In genomic region chr1:50968021-50968883, GRCh38 we compare ENCODE assay signal across 1 cellular context.
TF ChIP-seq lines count a peak whose summit lies in the region.

No MANE protein-coding gene starts in this region.

TF ChIP-seq in HEK293, 187 proteins besides CTCF, POLR2A, EP300 and RAD21 (continued from another document):
- TF ChIP-seq ZSCAN18 (tag by site-specific recombination; IDR thresholded peaks at IDR 0.05) (no peak), ZNF324 (tag by site-specific recombination; IDR thresholded peaks at IDR 0.05) (peak; percentile 45), ATF2 (tag by site-specific recombination; IDR thresholded peaks at IDR 0.05; ENCODE audit: low read depth) (no peak), PBX3 (CRISPR knock-in tag; IDR thresholded peaks at IDR 0.05) (peak; percentile 74; the same call in 1 of the 2 replicates), ZNF292 (tag by site-specific recombination; IDR thresholded peaks at IDR 0.05; ENCODE audit: borderline replicate concordance, low read depth) (no peak), ZNF132 (tag by site-specific recombination; IDR thresholded peaks at IDR 0.05; ENCODE audit: borderline replicate concordance) (no peak), ZNF626 (tag by site-specific recombination; IDR thresholded peaks at IDR 0.05) (no peak), ZBTB49 (tag by site-specific recombination; IDR thresholded peaks at IDR 0.05; ENCODE audit: low read depth) (no peak), ZNF571 (tag by site-specific recombination; IDR thresholded peaks at IDR 0.05) (no peak), ZNF560 (tag by site-specific recombination; IDR thresholded peaks at IDR 0.05; ENCODE audit: borderline replicate concordance) (no peak), ZNF501 (tag by site-specific recombination; IDR thresholded peaks at IDR 0.05) (peak; percentile 97), ZNF513 (tag by site-specific recombination; IDR thresholded peaks at IDR 0.05) (no peak), ZNF24 (tag by site-specific recombination; IDR thresholded peaks at IDR 0.05) (no peak; the same call in 1 of the 2 replicates), ZNF561 (tag by site-specific recombination; IDR thresholded peaks at IDR 0.05; ENCODE audit: borderline replicate concordance) (peak; percentile 85; the same call in 1 of the 2 replicates), HOXD13 (CRISPR knock-in tag; IDR thresholded peaks at IDR 0.05; ENCODE audit: borderline replicate concordance) (no peak), AEBP2 (tag by site-specific recombination; IDR thresholded peaks at IDR 0.05; ENCODE audit: borderline replicate concordance) (no peak), ZNF211 (tag by site-specific recombination; IDR thresholded peaks at IDR 0.05; ENCODE audit: low read depth) (no peak), ZNF624 (tag by site-specific recombination; IDR thresholded peaks at IDR 0.05) (no peak), ZFP37 (tag by site-specific recombination; IDR thresholded peaks at IDR 0.05) (peak; percentile 97; the same call in 1 of the 2 replicates), ZNF19 (tag by site-specific recombination; IDR thresholded peaks at IDR 0.05; ENCODE audit: low read depth) (no peak), ZNF777 (tag by site-specific recombination; IDR thresholded peaks at IDR 0.05; ENCODE audit: borderline replicate concordance) (peak; percentile 82), ZNF639 (tag by site-specific recombination; IDR thresholded peaks at IDR 0.05) (no peak), ZNF221 (tag by site-specific recombination; IDR thresholded peaks at IDR 0.05; ENCODE audit: borderline replicate concordance) (no peak), SP3 (tag by site-specific recombination; IDR thresholded peaks at IDR 0.05) (peak; percentile 70), SP7 (tag by site-specific recombination; IDR thresholded peaks at IDR 0.05) (peak; percentile 75; the same call in 1 of the 2 replicates), ZNF549 (tag by site-specific recombination; IDR thresholded peaks at IDR 0.05) (no peak), ZNF558 (tag by site-specific recombination; IDR thresholded peaks at IDR 0.05) (no peak), REPIN1 (tag by site-specific recombination; IDR thresholded peaks at IDR 0.05; ENCODE audit: low read depth) (peak; percentile 89; the same call in 1 of the 2 replicates), ZFP41 (tag by site-specific recombination; IDR thresholded peaks at IDR 0.05; ENCODE audit: borderline replicate concordance) (no peak), TSHZ1 (tag by site-specific recombination; IDR thresholded peaks at IDR 0.05; ENCODE audit: borderline replicate concordance) (no peak), ZNF214 (tag by site-specific recombination; IDR thresholded peaks at IDR 0.05; ENCODE audit: borderline replicate concordance) (no peak), ZNF426 (tag by site-specific recombination; IDR thresholded peaks at IDR 0.05) (no peak), ZNF341 (tag by site-specific recombination; IDR thresholded peaks at IDR 0.05; ENCODE audit: low read depth) (no peak; the same call in 1 of the 2 replicates), HOXA7 (CRISPR knock-in tag; IDR thresholded peaks at IDR 0.05; ENCODE audit: borderline replicate concordance) (no peak), ZNF155 (tag by site-specific recombination; IDR thresholded peaks at IDR 0.05) (no peak), ZNF280D (tag by site-specific recombination; IDR thresholded peaks at IDR 0.05) (no peak), ZBTB6 (tag by site-specific recombination; IDR thresholded peaks at IDR 0.05) (peak; percentile 70)
TF ChIP-seq in HEK293: peak in this region for 66.
